12 cellular contexts compared by ENCODE assay signal in genomic region chr13:60765700-60766411, GRCh38.
DNase-seq lines count a peak whose midpoint lies in the region; ATAC-seq and TF ChIP-seq lines count a peak whose summit lies in the region.
"Had no signal": no experiment of that assay in that cellular context is flagged by ENCODE, and none has a peak within 500 bp of the region (broad histone marks: within the 10 kb centered on the region; RNA-seq: fewer than 3 reads in every experiment).

No MANE protein-coding gene starts in this region.

- peak; percentile 91 for DNase-seq in NCI-H226
- no peak for DNase-seq in chondrocyte (ENCODE audit: low spot score)
- DNase-seq in islet precursor cell, result peak; percentile 81
- peak; percentile 50 for DNase-seq in putamen (ENCODE audit: low spot score)
- DNase-seq in NAMALWA (ENCODE audit: low spot score), result no peak
- DNase-seq in NCI-H524 treated with DMSO at 0.1 percent for 48 hours (lab: John Stamatoyannopoulos, UW), result no peak
- DNase-seq: activated CD4-positive, alpha-beta T cell treated with anti-CD3 and anti-CD28 coated beads for 4 hours; activated T-cell treated with anti-CD3 and anti-CD28 coated beads, Interleukin-2, amount 50 U/mL, for 4 hours; AML-193; GOT3 had no signal

- H3K4me1 Mint-ChIP-seq in chondrocyte (ENCODE audit: low read depth), result peaks cover 13% of the 10 kb centered on the region

- peaks cover 13% of the 10 kb centered on the region for H3K9me3 Mint-ChIP-seq in chondrocyte (ENCODE audit: low read depth)

- no peak overlapping the region for H3K4me3 Mint-ChIP-seq in chondrocyte (ENCODE audit: unreplicated experiment)
- H3K4me3 Mint-ChIP-seq: activated T-cell treated with anti-CD3 and anti-CD28 coated beads, Interleukin-2, amount 50 U/mL, for 4 hours had no signal

- ATAC-seq in HG02763 (IDR thresholded peaks at IDR 0.05; ENCODE audit: unreplicated experiment), result no peak
- no peak for ATAC-seq in GM19351 (IDR thresholded peaks at IDR 0.05; ENCODE audit: unreplicated experiment)
- ATAC-seq: activated T-cell treated with anti-CD3 and anti-CD28 coated beads, Interleukin-2, amount 50 U/mL, for 4 hours had no signal

- H3K27me3 Mint-ChIP-seq in chondrocyte (ENCODE audit: low read depth), result peaks cover 1% of the 10 kb centered on the region

- H3K36me3 Mint-ChIP-seq in chondrocyte (ENCODE audit: low read depth), result no peaks in the 10 kb centered on the region

- no peak for TF ChIP-seq CTCF in chondrocyte (IDR thresholded peaks at IDR 0.05)

- H3K27ac Mint-ChIP-seq in chondrocyte (ENCODE audit: unreplicated experiment), result peak overlapping the region; percentile 33

Comparison
In these comparisons a context has a peak if more than half of its experiments do, and no peak if none do; other contexts are left out.
1. DNase-seq: peak in NCI-H226 (single experiment), islet precursor cell (single experiment) and putamen (single experiment); none in chondrocyte (single experiment), NAMALWA (single experiment) and NCI-H524 treated with DMSO at 0.1 percent for 48 hours (single experiment).